ENCODE assay signal across 9 cellular contexts in genomic region chr5:170297589-170298462, GRCh38. TPM values are rescaled to one million over a fixed set of nuclear protein-coding genes. Genes with fewer than 3 reads are reported as not detected.
A peak's percentile ranks its signal among the peaks of the same experiment; 100 is the strongest.
DNase-seq lines count a peak whose midpoint lies in the region; ATAC-seq and TF ChIP-seq lines count a peak whose summit lies in the region.
"Had no signal": no experiment of that assay in that cellular context is flagged by ENCODE, and none has a peak within 500 bp of the region (broad histone marks: within the 10 kb centered on the region; RNA-seq: fewer than 3 reads in every experiment).

Gene LCP2, minus strand, starts transcription at chr5:170297777. Its CDS starts 166 bp downstream, at chr5:170297611.

- H3K27ac Mint-ChIP-seq in activated CD8-positive, alpha-beta T cell treated with anti-CD3 and anti-CD28 coated beads for 36 hours: peak within 1 kb of the TSS; percentile 96
- peak within 1 kb of the TSS; percentile 93 to 99 (median 95) for H3K27ac Mint-ChIP-seq in immature natural killer cell

- CTCF ChIA-PET in activated CD8-positive, alpha-beta T cell treated with anti-CD3 and anti-CD28 coated beads for 36 hours (lab: Charles Lee): interaction anchor here (1.5 to 19.3 kb wide), 13 partner anchors 8 to 72 kb away, joined by 3 to 204 read pairs (median 21); no protein-coding TSS in a partner anchor

- no peaks in the 10 kb centered on the region for H3K27me3 Mint-ChIP-seq in activated CD8-positive, alpha-beta T cell treated with anti-CD3 and anti-CD28 coated beads for 36 hours
- peaks cover 3 to 10% (median 4%) of the 10 kb centered on the region in 3 donors for H3K27me3 Mint-ChIP-seq in immature natural killer cell (ENCODE audit: low read depth in 3 of 3)

- intact Hi-C loops in activated CD8-positive, alpha-beta T cell treated with anti-CD3 and anti-CD28 coated beads for 36 hours (cut with micrococcal nuclease): loop anchor here (2.0 to 5.0 kb wide), 3 partner anchors 15 to 36 kb away; no protein-coding TSS in a partner anchor

- peak; percentile 33 for ATAC-seq in GM19372 (IDR thresholded peaks at IDR 0.05; ENCODE audit: low read depth, unreplicated experiment)
- ATAC-seq in HG03378 (IDR thresholded peaks at IDR 0.05; ENCODE audit: unreplicated experiment): peak; percentile 35
- ATAC-seq in activated CD8-positive, alpha-beta T cell treated with anti-CD3 and anti-CD28 coated beads for 36 hours: peak; percentile 71

- POLR2A ChIA-PET in activated CD8-positive, alpha-beta T cell treated with anti-CD3 and anti-CD28 coated beads for 36 hours (lab: Charles Lee): interaction anchor here (0.6 to 21.9 kb wide), 15 partner anchors 8 to 1718 kb away, joined by 3 to 470 read pairs (median 6); no protein-coding TSS in a partner anchor

- TF ChIP-seq CTCF in activated CD8-positive, alpha-beta T cell treated with anti-CD3 and anti-CD28 coated beads for 36 hours (IDR thresholded peaks at IDR 0.05): no peak

- H3K4me1 Mint-ChIP-seq in activated CD8-positive, alpha-beta T cell treated with anti-CD3 and anti-CD28 coated beads for 36 hours (ENCODE audit: low read depth): peaks cover 52% of the 10 kb centered on the region
- peaks cover 77 to 80% of the 10 kb centered on the region in 2 donors for H3K4me1 Mint-ChIP-seq in immature natural killer cell

- H3K36me3 Mint-ChIP-seq in activated CD8-positive, alpha-beta T cell treated with anti-CD3 and anti-CD28 coated beads for 36 hours (ENCODE audit: low read depth): peaks cover 46% of the 10 kb centered on the region
- H3K36me3 Mint-ChIP-seq in immature natural killer cell: peaks cover 5 to 36% (median 20%) of the 10 kb centered on the region in 3 donors

- H3K9me3 Mint-ChIP-seq in activated CD8-positive, alpha-beta T cell treated with anti-CD3 and anti-CD28 coated beads for 36 hours: no peaks in the 10 kb centered on the region
- no peaks in the 10 kb centered on the region for H3K9me3 Mint-ChIP-seq in immature natural killer cell

- H3K4me3 Mint-ChIP-seq in activated CD8-positive, alpha-beta T cell treated with anti-CD3 and anti-CD28 coated beads for 36 hours: peak within 1 kb of the TSS; percentile 97
- peak within 1 kb of the TSS; percentile 97 to 100 (median 99) for H3K4me3 Mint-ChIP-seq in immature natural killer cell
- H3K4me3 Mint-ChIP-seq: neural crest cell had no signal

- peak; percentile 58 for DNase-seq in Ammon's horn (ENCODE audit: low spot score)
- DNase-seq in activated CD8-positive, alpha-beta T cell treated with anti-CD3 and anti-CD28 coated beads for 36 hours: peak; percentile 79
- DNase-seq in immature natural killer cell: peak; percentile 56 to 60 (median 56)
- peak; percentile 28 for DNase-seq in superior temporal gyrus (ENCODE audit: extremely low spot score)
- DNase-seq in DMS 273 treated with DMSO at 0.1 percent for 48 hours (lab: John Stamatoyannopoulos, UW): no peak
- no peak for DNase-seq in NCI-H2107 treated with DMSO at 0.1 percent for 48 hours (lab: John Stamatoyannopoulos, UW; ENCODE audit: unreplicated experiment)

RNA-seq across cellular contexts. Expression of gene LCP2, which starts in this region (rescaled TPM):
- 100 to 1,000 TPM; 243 to 259 TPM for total RNA-seq in activated CD8-positive, alpha-beta T cell treated with anti-CD3 and anti-CD28 coated beads for 36 hours
- polyA plus RNA-seq in immature natural killer cell: 100 to 1,000 TPM in 1 of 3 donors, 10 to 100 TPM in 2; 87.1 to 276 (median 99.3) TPM
- total RNA-seq: neural crest cell had no signal

Comparison
In these comparisons a context has a peak if more than half of its experiments do, and no peak if none do; other contexts are left out.
1. DNase-seq: peak in Ammon's horn (single experiment), activated CD8-positive, alpha-beta T cell treated with anti-CD3 and anti-CD28 coated beads for 36 hours (single experiment), immature natural killer cell (3 of 3) and superior temporal gyrus (single experiment); none in DMS 273 treated with DMSO at 0.1 percent for 48 hours (single experiment) and NCI-H2107 treated with DMSO at 0.1 percent for 48 hours (single experiment).
2. Peak in every context shown above with its lines, with median percentiles within 50 percentile points of each other: ATAC-seq.